In the genomic region with DNA sequence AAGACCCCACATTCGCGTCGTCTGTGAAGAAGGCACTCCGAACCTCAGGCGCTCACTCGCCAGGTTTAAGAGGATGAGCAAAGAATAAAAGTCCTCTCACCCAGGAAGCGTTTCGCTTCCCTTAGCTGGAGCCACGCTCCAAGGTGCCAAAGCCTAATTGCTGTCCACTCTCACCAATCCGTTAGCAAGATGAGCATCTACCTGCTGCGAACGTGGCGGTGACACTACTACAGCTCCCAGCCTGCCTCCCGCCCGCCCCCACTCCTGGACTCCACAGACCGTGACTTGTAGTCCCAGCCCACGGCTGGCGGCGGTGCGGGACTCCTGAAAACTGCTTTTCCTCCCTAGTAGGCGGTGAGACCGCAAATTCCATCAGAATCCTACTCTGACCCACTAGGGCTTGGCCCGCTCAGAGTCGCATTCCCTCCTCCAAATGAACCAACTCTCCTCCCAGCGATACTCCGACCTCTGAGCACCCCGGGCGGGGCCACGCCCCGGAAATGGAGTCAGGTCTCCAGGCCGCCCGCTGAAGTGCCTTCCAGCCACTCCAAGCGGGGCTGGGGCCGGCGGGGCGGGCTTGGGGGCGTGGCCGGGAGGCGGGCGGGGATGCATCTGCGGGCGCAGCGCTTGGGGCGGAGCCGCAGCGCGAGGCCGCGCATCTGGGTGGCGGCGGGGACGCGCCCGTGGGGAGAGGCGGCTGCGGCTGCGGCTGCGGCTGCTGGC, we compare ENCODE assay signal across 9 cellular contexts. TPM values are rescaled to one million over a fixed set of nuclear protein-coding genes. Genes with fewer than 3 reads are reported as not detected.
DNase-seq lines count a peak whose midpoint lies in the region; ATAC-seq, FAIRE-seq and TF ChIP-seq lines count a peak whose summit lies in the region.
"Had no signal": no experiment of that assay in that cellular context is flagged by ENCODE, and none has a peak within 500 bp of the region (broad histone marks: within the 10 kb centered on the region; RNA-seq: fewer than 3 reads in every experiment).

No MANE protein-coding gene starts in this region.

- peak overlapping the region; percentile 95 to 98 for H3K4me3 ChIP-seq in kidney (ENCODE audit: low read length in 2 of 2)

- H3K9ac ChIP-seq in kidney (ENCODE audit: low read length in 2 of 2), result peak overlapping the region; percentile 75 to 90

- peak; percentile 91 for ATAC-seq in HG03378 (IDR thresholded peaks at IDR 0.05; ENCODE audit: unreplicated experiment)
- ATAC-seq in activated CD4-positive, CD25-positive, alpha-beta regulatory T cell treated with anti-CD3 and anti-CD28 coated beads, Interleukin-2, amount 50 U/mL, for 24 hours, result peak; percentile 95 to 98

- peaks cover 2% of the 10 kb centered on the region in 2 donors for H3K4me1 ChIP-seq in kidney (ENCODE audit: control insufficient read depth in 1 of 2, insufficient read depth in 1 of 2, low read depth in 1 of 2, low read length in 2 of 2)

- H3K36me3 ChIP-seq in kidney (ENCODE audit: control insufficient read depth in 1 of 2, insufficient read depth in 2 of 2, low read length in 2 of 2), result no peaks in the 10 kb centered on the region

- DNase-seq in Ammon's horn (ENCODE audit: low spot score), result peak; percentile 97
- DNase-seq in NCI-H446 (lab: John Stamatoyannopoulos, UW), result peak; percentile 76 to 88
- peak; percentile 97 for DNase-seq in cerebellar cortex (ENCODE audit: low spot score)
- DNase-seq in kidney, result peak; percentile 99
- DNase-seq in stimulated activated CD4-positive, alpha-beta T cell treated with anti-CD3 and anti-CD28 coated beads, Interleukin-12 subunit alpha, Interleukin-12 subunit beta, amount 100 ng/mL, for 48 hours (ENCODE audit: low read depth in 2 of 3, low spot score in 1 of 3), result peak; percentile 93 to 98 (median 95)

- TF ChIP-seq CTCF in kidney (IDR thresholded peaks at IDR 0.05; ENCODE audit: borderline replicate concordance, extremely low read depth, insufficient read depth), result no peak

- intact Hi-C loops in kidney (cut with DNase I), result no loop called here

- no peak for FAIRE-seq in kidney (lab: Jason Lieb, UNC)
- FAIRE-seq: TTC549 had no signal

- H3K27ac ChIP-seq in kidney (ENCODE audit: low read depth in 2 of 2, low read length in 2 of 2), result peak overlapping the region; percentile 95 to 98

- no peaks in the 10 kb centered on the region for H3K9me3 ChIP-seq in kidney (ENCODE audit: control insufficient read depth in 1 of 2, low read length in 2 of 2)

- TF ChIP-seq POLR2A in GM19193 (IDR thresholded peaks at IDR 0.05; ENCODE audit: extremely low read depth, insufficient read depth, insufficient read length), result peak; percentile 93

RNA-seq across cellular contexts. Expression of a gene that starts 0.5 kb away (rescaled TPM):
- total RNA-seq in kidney, result 83.1 TPM
- 19.2 TPM for polyA plus RNA-seq in kidney (ENCODE audit: insufficient read depth, low read depth, low replicate concordance)

Comparison
In these comparisons a context has a peak if more than half of its experiments do, and no peak if none do; other contexts are left out.
1. Peak in every context shown above with its lines: DNase-seq, ATAC-seq, H3K4me3 ChIP-seq and H3K27ac ChIP-seq.